ENCODE assay signal across 9 cellular contexts in genomic region chr20:57464642-57465211, GRCh38.
DNase-seq lines count a peak whose midpoint lies in the region; ATAC-seq and TF ChIP-seq lines count a peak whose summit lies in the region.
"Had no signal": no experiment of that assay in that cellular context is flagged by ENCODE, and none has a peak within 500 bp of the region (broad histone marks: within the 10 kb centered on the region; RNA-seq: fewer than 3 reads in every experiment).

No MANE protein-coding gene starts in this region.

- no peaks in the 10 kb centered on the region for H3K9me3 ChIP-seq in T-helper 17 cell (ENCODE audit: control insufficient read depth, low read length, poor library complexity, severe bottlenecking)
- H3K9me3 ChIP-seq in mesenchymal stem cell (ENCODE audit: control insufficient read depth, low read length): no peaks in the 10 kb centered on the region

- H3K4me3 ChIP-seq in mesenchymal stem cell (ENCODE audit: insufficient read depth in 1 of 2, low read depth in 1 of 2, low read length in 2 of 2): no peak overlapping the region

- H4K8ac ChIP-seq in mesenchymal stem cell (ENCODE audit: low read length): no peak overlapping the region

- no peak overlapping the region for H3K9ac ChIP-seq in mesenchymal stem cell (ENCODE audit: low read length)

- no peak overlapping the region for H2BK120ac ChIP-seq in mesenchymal stem cell (ENCODE audit: low read depth, low read length)

- no peak overlapping the region for H2AK5ac ChIP-seq in mesenchymal stem cell (ENCODE audit: low read length, severe bottlenecking)

- peaks cover 0 to 2% of the 10 kb centered on the region in 2 donors for H3K36me3 Mint-ChIP-seq in CD14-positive monocyte
- H3K36me3 Mint-ChIP-seq in T-helper 17 cell (ENCODE audit: low read depth): no peaks in the 10 kb centered on the region
- H3K36me3 Mint-ChIP-seq: activated naive CD8-positive, alpha-beta T cell treated with anti-CD3 and anti-CD28 coated beads, Interleukin-2, amount 10 ng/mL, durations not matched to agents 7 days and 5 days had no signal

- no peaks in the 10 kb centered on the region for H3K36me3 ChIP-seq in mesenchymal stem cell (ENCODE audit: control insufficient read depth in 1 of 2, insufficient read depth in 2 of 2, low read depth in 1 of 2, low read length in 2 of 2)

- peaks cover 0 to 3% (median 0%) of the 10 kb centered on the region in 7 donors for H3K9me3 Mint-ChIP-seq in CD14-positive monocyte
- H3K9me3 Mint-ChIP-seq: activated naive CD8-positive, alpha-beta T cell treated with anti-CD3 and anti-CD28 coated beads, Interleukin-2, amount 10 ng/mL, durations not matched to agents 7 days and 5 days had no signal

- intact Hi-C loops in CD14-positive monocyte (cut with micrococcal nuclease): no loop called here

- H2BK12ac ChIP-seq in mesenchymal stem cell (ENCODE audit: low read length in 2 of 2): no peak overlapping the region

- H2AFZ ChIP-seq in mesenchymal stem cell (ENCODE audit: low read depth, low read length): no peak overlapping the region

- no peak overlapping the region for H3K4me3 Mint-ChIP-seq in CD14-positive monocyte
- H3K4me3 Mint-ChIP-seq in T-helper 17 cell: no peak overlapping the region
- H3K4me3 Mint-ChIP-seq: activated naive CD8-positive, alpha-beta T cell treated with anti-CD3 and anti-CD28 coated beads, Interleukin-2, amount 10 ng/mL, durations not matched to agents 7 days and 5 days had no signal

- peaks cover 15 to 80% of the 10 kb centered on the region in 2 experiments for H3K27me3 ChIP-seq in mesenchymal stem cell (ENCODE audit: control insufficient read depth in 1 of 2, insufficient read depth in 1 of 2, low read length in 2 of 2)

- WGBS in mesenchymal stem cell: 88% methylated on average over 13 of the region's 13 CpGs

- peaks cover 53% of the 10 kb centered on the region for H3K4me1 Mint-ChIP-seq in CD14-positive monocyte
- H3K4me1 Mint-ChIP-seq in T-helper 17 cell: peaks cover 6% of the 10 kb centered on the region
- H3K4me1 Mint-ChIP-seq: activated naive CD8-positive, alpha-beta T cell treated with anti-CD3 and anti-CD28 coated beads, Interleukin-2, amount 10 ng/mL, durations not matched to agents 7 days and 5 days had no signal

- peaks cover 0 to 4% (median 3%) of the 10 kb centered on the region in 3 donors for H3K27me3 Mint-ChIP-seq in CD14-positive monocyte (ENCODE audit: low read depth in 3 of 3)
- no peaks in the 10 kb centered on the region for H3K27me3 Mint-ChIP-seq in T-helper 17 cell

- no peak overlapping the region for H3K4ac ChIP-seq in mesenchymal stem cell (ENCODE audit: low read depth in 1 of 2, low read length in 2 of 2)

- peak; percentile 49 for ATAC-seq in HG03175 (IDR thresholded peaks at IDR 0.05; ENCODE audit: unreplicated experiment)
- ATAC-seq in T-helper 17 cell: peak; percentile 33
- no peak for ATAC-seq in HG02642 (IDR thresholded peaks at IDR 0.05; ENCODE audit: poor library complexity, unreplicated experiment)
- ATAC-seq in HG02798 (IDR thresholded peaks at IDR 0.05; ENCODE audit: poor library complexity, unreplicated experiment): no peak

- no peak overlapping the region for H3K23ac ChIP-seq in mesenchymal stem cell (ENCODE audit: low read length in 2 of 2)

- TF ChIP-seq CTCF in CD14-positive monocyte (IDR thresholded peaks at IDR 0.05): peak; percentile 84

- no peak overlapping the region for H3K27ac ChIP-seq in mesenchymal stem cell (ENCODE audit: low read length, poor library complexity, severe bottlenecking)

- no peak overlapping the region for H4K91ac ChIP-seq in mesenchymal stem cell (ENCODE audit: low read length)

- peak; percentile 82 for DNase-seq in CD14-positive monocyte (ENCODE audit: low spot score)
- no peak for DNase-seq in T-helper 17 cell
- DNase-seq in left kidney (ENCODE audit: low read depth, low spot score): peak; percentile 53
- DNase-seq in NCI-H345 treated with DMSO at 0.1 percent for 48 hours (lab: John Stamatoyannopoulos, UW; ENCODE audit: unreplicated experiment): no peak
- DNase-seq in mesenchymal stem cell: no peak
- DNase-seq: activated naive CD8-positive, alpha-beta T cell treated with anti-CD3 and anti-CD28 coated beads, Interleukin-2, amount 10 ng/mL, durations not matched to agents 7 days and 5 days had no signal

- no peak overlapping the region for H3K4me2 ChIP-seq in mesenchymal stem cell (ENCODE audit: low read length, poor library complexity, severe bottlenecking)

- H3K27ac Mint-ChIP-seq in CD14-positive monocyte: peak overlapping the region; percentile 77 to 94 (median 90)
- H3K27ac Mint-ChIP-seq in T-helper 17 cell: no peak overlapping the region
- H3K27ac Mint-ChIP-seq: activated naive CD8-positive, alpha-beta T cell treated with anti-CD3 and anti-CD28 coated beads, Interleukin-2, amount 10 ng/mL, durations not matched to agents 7 days and 5 days had no signal

- no peak overlapping the region for H3K18ac ChIP-seq in mesenchymal stem cell (ENCODE audit: low read depth in 1 of 2, low read length in 2 of 2)

- no peak overlapping the region for H2BK15ac ChIP-seq in mesenchymal stem cell (ENCODE audit: low read depth, poor library complexity, severe bottlenecking)

- no peak overlapping the region for H3K14ac ChIP-seq in mesenchymal stem cell (ENCODE audit: low read length in 2 of 2)

- no peaks in the 10 kb centered on the region for H3K79me1 ChIP-seq in mesenchymal stem cell (replicated peaks; ENCODE audit: low read length, poor library complexity, severe bottlenecking)

- no peak overlapping the region for H2BK5ac ChIP-seq in mesenchymal stem cell (ENCODE audit: low read depth, low read length, poor library complexity, severe bottlenecking)

- peaks cover 13% of the 10 kb centered on the region for H3K4me1 ChIP-seq in mesenchymal stem cell (ENCODE audit: control insufficient read depth, insufficient read depth, low read depth, low read length)

Comparison
In these comparisons a context has a peak if more than half of its experiments do, and no peak if none do; other contexts are left out.
1. DNase-seq: peak in CD14-positive monocyte (single experiment) and left kidney (single experiment); none in T-helper 17 cell (0 of 3), NCI-H345 treated with DMSO at 0.1 percent for 48 hours (single experiment) and mesenchymal stem cell (single experiment).
2. ATAC-seq: peak in HG03175 (single experiment) and T-helper 17 cell (single experiment); none in HG02642 (single experiment) and HG02798 (single experiment).